ENCODE assay signal across 8 cellular contexts in genomic region chr12:52730793-52731192, GRCh38. TPM values are rescaled to one million over a fixed set of nuclear protein-coding genes. Genes with fewer than 3 reads are reported as not detected.
"Had no signal": no experiment of that assay in that cellular context is flagged by ENCODE, and none has a peak within 500 bp of the region (broad histone marks: within the 10 kb centered on the region; RNA-seq: fewer than 3 reads in every experiment).

No MANE protein-coding gene starts in this region.

- H3K4me3 ChIP-seq: K562 had no signal

- ATAC-seq: HepG2, K562 had no signal

- H3K4me1 Mint-ChIP-seq: IgD-negative memory B cell had no signal

- H3K27ac ChIP-seq: HL-60 had no signal

- DNase-seq: IMR-90, KBM-7 had no signal

- H3K4me3 Mint-ChIP-seq: IgD-negative memory B cell had no signal

RNA-seq across cellular contexts. Expression of gene KRT77, which starts 27.5 kb away (rescaled TPM):
- total RNA-seq: HepG2, HT-29, HT1080, IMR-90, K562 had no signal

RNA-seq across cellular contexts. Expression of gene KRT76, which starts 46.4 kb away (rescaled TPM):
- total RNA-seq: HepG2, HT-29, HT1080, IMR-90, K562 had no signal

RNA-seq across cellular contexts. Expression of gene KRT1, which starts 50.6 kb away (rescaled TPM):
- total RNA-seq: HepG2, HT-29, HT1080, IMR-90 had no signal
